12 cellular contexts compared by ENCODE assay signal in genomic region chr2:225597911-225598310, GRCh38.
"Had no signal": no experiment of that assay in that cellular context is flagged by ENCODE, and none has a peak within 500 bp of the region (broad histone marks: within the 10 kb centered on the region; RNA-seq: fewer than 3 reads in every experiment).

No MANE protein-coding gene starts in this region.

- H3K27me3 ChIP-seq: cardiac muscle cell, colonic mucosa, hepatocyte, tibial artery had no signal

- H3K4me3 ChIP-seq: cardiac muscle cell, colonic mucosa, hepatocyte, tibial artery had no signal

- H3K27ac Mint-ChIP-seq: activated naive CD4-positive, alpha-beta T cell treated with anti-CD3 and anti-CD28 coated beads, Interleukin-2, amount 50 U/mL, for 72 hours; stimulated activated memory B cell treated with anti-CD40 and anti-IgM and Interleukin-4, amounts not matched to agents 10 μg/mL and 1 μg/mL and 100 μg/mL, for 72 hours had no signal

- DNase-seq: activated CD4-positive, alpha-beta T cell treated with anti-CD3 and anti-CD28 coated beads, Interleukin-2, amount 50 U/mL, for 1 hour; amygdala; colonic mucosa; posterior cingulate gyrus; right cardiac atrium; stimulated activated CD4-positive, alpha-beta T cell treated with anti-CD3 and anti-CD28 coated beads, Interleukin-1b, Interleukin-23, amount 100 ng/mL, for 48 hours; tibial artery had no signal

- H3K27ac ChIP-seq: cardiac muscle cell, colonic mucosa, hepatocyte, tibial artery had no signal

- H3K4me2 ChIP-seq: hepatocyte had no signal

- H3K4me1 ChIP-seq: colonic mucosa, tibial artery had no signal

- FAIRE-seq: endothelial cell of umbilical vein had no signal

- ATAC-seq: activated naive CD4-positive, alpha-beta T cell treated with anti-CD3 and anti-CD28 coated beads, Interleukin-2, amount 50 U/mL, for 72 hours; right cardiac atrium; stimulated activated memory B cell treated with anti-CD40 and anti-IgM and Interleukin-4, amounts not matched to agents 10 μg/mL and 1 μg/mL and 100 μg/mL, for 72 hours had no signal

- H3K36me3 Mint-ChIP-seq: activated naive CD4-positive, alpha-beta T cell treated with anti-CD3 and anti-CD28 coated beads, Interleukin-2, amount 50 U/mL, for 72 hours; stimulated activated memory B cell treated with anti-CD40 and anti-IgM and Interleukin-4, amounts not matched to agents 10 μg/mL and 1 μg/mL and 100 μg/mL, for 72 hours had no signal

- H3K36me3 ChIP-seq: cardiac muscle cell, colonic mucosa, tibial artery had no signal

- H3K27me3 Mint-ChIP-seq: stimulated activated memory B cell treated with anti-CD40 and anti-IgM and Interleukin-4, amounts not matched to agents 10 μg/mL and 1 μg/mL and 100 μg/mL, for 72 hours had no signal

- H2AFZ ChIP-seq: hepatocyte had no signal

- H3K4me3 Mint-ChIP-seq: stimulated activated memory B cell treated with anti-CD40 and anti-IgM and Interleukin-4, amounts not matched to agents 10 μg/mL and 1 μg/mL and 100 μg/mL, for 72 hours had no signal

- H3K4me1 Mint-ChIP-seq: stimulated activated memory B cell treated with anti-CD40 and anti-IgM and Interleukin-4, amounts not matched to agents 10 μg/mL and 1 μg/mL and 100 μg/mL, for 72 hours had no signal

- H3K9me3 ChIP-seq: colonic mucosa, tibial artery had no signal

- H3K79me2 ChIP-seq: hepatocyte had no signal
